In genomic region chr18:58671941-58672565, GRCh38 we compare ENCODE assay signal across 8 cellular contexts. TPM values are rescaled to one million over a fixed set of nuclear protein-coding genes. Genes with fewer than 3 reads are reported as not detected.
A peak's percentile ranks its signal among the peaks of the same experiment; 100 is the strongest.
DNase-seq lines count a peak whose midpoint lies in the region; ATAC-seq lines count a peak whose summit lies in the region.

No MANE protein-coding gene starts in this region.

- peak; percentile 42 to 44 for ATAC-seq in activated T-cell treated with anti-CD3 and anti-CD28 coated beads, Interleukin-2, amount 50 U/mL, for 4 hours
- ATAC-seq in HG03025 (IDR thresholded peaks at IDR 0.05; ENCODE audit: low FRiP score, unreplicated experiment), result peak; percentile 33

- peaks cover 23% of the 10 kb centered on the region for H3K36me3 Mint-ChIP-seq in activated T-cell treated with anti-CD3 and anti-CD28 coated beads, Interleukin-2, amount 50 U/mL, for 4 hours (ENCODE audit: insufficient read depth)

- H3K4me3 Mint-ChIP-seq in activated T-cell treated with anti-CD3 and anti-CD28 coated beads, Interleukin-2, amount 50 U/mL, for 4 hours, result peak overlapping the region; percentile 95

- no peaks in the 10 kb centered on the region for H3K27me3 Mint-ChIP-seq in activated T-cell treated with anti-CD3 and anti-CD28 coated beads, Interleukin-2, amount 50 U/mL, for 4 hours (ENCODE audit: low read depth)

- H3K27ac ChIP-seq in epithelial cell of prostate, result peak overlapping the region; percentile 95

- peaks cover 68% of the 10 kb centered on the region for H3K4me1 Mint-ChIP-seq in activated T-cell treated with anti-CD3 and anti-CD28 coated beads, Interleukin-2, amount 50 U/mL, for 4 hours (ENCODE audit: low read depth)

- H3K9me3 Mint-ChIP-seq in activated T-cell treated with anti-CD3 and anti-CD28 coated beads, Interleukin-2, amount 50 U/mL, for 4 hours, result no peaks in the 10 kb centered on the region

- DNase-seq in activated T-cell treated with anti-CD3 and anti-CD28 coated beads, Interleukin-2, amount 50 U/mL, for 4 hours, result no peak
- DNase-seq in activated T-cell treated with anti-CD3 and anti-CD28 coated beads for 4 hours (no peak), SK-MEL-5 (ENCODE audit: low read depth, low spot score) (peak; percentile 16), epithelial cell of prostate (ENCODE audit: low read depth, low spot score) (no peak), myocyte (ENCODE audit: low read depth) (peak; percentile 52), DMS114 treated with DMSO at 0.1 percent for 48 hours (lab: John Stamatoyannopoulos, UW; ENCODE audit: unreplicated experiment) (no peak), NCI-H128 (lab: John Stamatoyannopoulos, UW; ENCODE audit: unreplicated experiment) (no peak)

- in situ Hi-C loops in SK-MEL-5 (cut with HindIII; ENCODE audit: low pct_unique_long_range_greater_than_20kb, low sequenced_read_pairs), result no loop called here

RNA-seq across cellular contexts. Expression of gene MALT1, which starts 0.8 kb away (rescaled TPM):
- total RNA-seq in activated T-cell treated with anti-CD3 and anti-CD28 coated beads, Interleukin-2, amount 50 U/mL, for 4 hours, result 10 to 100 TPM; 31.1 to 49.3 (median 39.8) TPM
- 15.2 and 16.7 TPM in 2 replicates for total RNA-seq in SK-MEL-5 (2014; rRNA removed; shearing (Covaris generic))
- 5.6 and 8.5 TPM in 2 replicates for polyA plus RNA-seq in SK-MEL-5 (2015; cell fraction: cytosol; rRNA removed)
- 20.6 and 24.5 TPM in 2 replicates for polyA plus RNA-seq in SK-MEL-5 (2015; cell fraction: nucleus; rRNA removed)
- total RNA-seq in myocyte, result 20.9 and 22.9 TPM in 2 replicates
- 5.9 TPM for polyA plus RNA-seq in myocyte (2012)

RNA-seq across cellular contexts. Expression of gene ALPK2, which starts 43.2 kb away (rescaled TPM):
- total RNA-seq in activated T-cell treated with anti-CD3 and anti-CD28 coated beads, Interleukin-2, amount 50 U/mL, for 4 hours, result 1 to 10 TPM in 1 of 3 donors, under 1 TPM in 2; 0.24 to 1.5 (median 0.43) TPM
- not detected in 2 replicates for total RNA-seq in SK-MEL-5 (2014; rRNA removed; shearing (Covaris generic))
- polyA plus RNA-seq in SK-MEL-5 (2015; cell fraction: cytosol; rRNA removed), result not detected in 2 replicates
- polyA plus RNA-seq in SK-MEL-5 (2015; cell fraction: nucleus; rRNA removed), result 0.09 TPM in 1 of 2 replicates, not detected in the other
- 40.8 and 43.7 TPM in 2 replicates for total RNA-seq in myocyte
- 24.2 TPM for polyA plus RNA-seq in myocyte (2012)

Comparison
In these comparisons a context has a peak if more than half of its experiments do, and no peak if none do; other contexts are left out.
1. DNase-seq: peak in SK-MEL-5 (single experiment) and myocyte (single experiment); none in activated T-cell treated with anti-CD3 and anti-CD28 coated beads, Interleukin-2, amount 50 U/mL, for 4 hours (single experiment), activated T-cell treated with anti-CD3 and anti-CD28 coated beads for 4 hours (single experiment), epithelial cell of prostate (single experiment), DMS114 treated with DMSO at 0.1 percent for 48 hours (single experiment) and NCI-H128 (single experiment).
2. RNA of gene ALPK2, which starts 43.2 kb away (total RNA-seq): 40.8 to 43.7 TPM in myocyte; 0.24 to 1.5 TPM in activated T-cell treated with anti-CD3 and anti-CD28 coated beads, Interleukin-2, amount 50 U/mL, for 4 hours and not detected in SK-MEL-5; every median in the first group is over 10 times any median in the second.